In the genomic region with DNA sequence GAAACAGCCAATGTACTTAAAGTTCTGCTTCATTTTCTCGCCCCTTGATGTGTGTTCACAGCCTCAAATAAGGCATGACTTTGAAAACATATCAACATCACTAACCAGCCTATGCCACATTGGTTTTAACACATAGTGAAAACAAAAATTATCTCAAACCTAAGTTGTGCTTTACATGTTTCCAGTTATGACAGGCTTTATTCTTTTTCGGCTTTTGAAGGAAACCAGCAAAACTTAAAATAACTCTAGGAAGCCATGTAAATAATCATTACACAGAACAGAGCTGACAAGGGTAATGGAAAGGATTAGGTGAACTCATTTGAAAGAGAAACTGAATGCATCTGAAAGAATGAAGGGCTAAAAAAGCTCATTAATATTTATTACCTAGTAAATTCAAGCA, we compare ENCODE assay signal across 1 cellular context.
TF ChIP-seq lines count a peak whose summit lies in the region.

No MANE protein-coding gene starts in this region.

TF ChIP-seq in GM23338, 12 proteins besides CTCF, POLR2A, EP300 and RAD21 (continued from another document):
- TF ChIP-seq, protein P1, sequence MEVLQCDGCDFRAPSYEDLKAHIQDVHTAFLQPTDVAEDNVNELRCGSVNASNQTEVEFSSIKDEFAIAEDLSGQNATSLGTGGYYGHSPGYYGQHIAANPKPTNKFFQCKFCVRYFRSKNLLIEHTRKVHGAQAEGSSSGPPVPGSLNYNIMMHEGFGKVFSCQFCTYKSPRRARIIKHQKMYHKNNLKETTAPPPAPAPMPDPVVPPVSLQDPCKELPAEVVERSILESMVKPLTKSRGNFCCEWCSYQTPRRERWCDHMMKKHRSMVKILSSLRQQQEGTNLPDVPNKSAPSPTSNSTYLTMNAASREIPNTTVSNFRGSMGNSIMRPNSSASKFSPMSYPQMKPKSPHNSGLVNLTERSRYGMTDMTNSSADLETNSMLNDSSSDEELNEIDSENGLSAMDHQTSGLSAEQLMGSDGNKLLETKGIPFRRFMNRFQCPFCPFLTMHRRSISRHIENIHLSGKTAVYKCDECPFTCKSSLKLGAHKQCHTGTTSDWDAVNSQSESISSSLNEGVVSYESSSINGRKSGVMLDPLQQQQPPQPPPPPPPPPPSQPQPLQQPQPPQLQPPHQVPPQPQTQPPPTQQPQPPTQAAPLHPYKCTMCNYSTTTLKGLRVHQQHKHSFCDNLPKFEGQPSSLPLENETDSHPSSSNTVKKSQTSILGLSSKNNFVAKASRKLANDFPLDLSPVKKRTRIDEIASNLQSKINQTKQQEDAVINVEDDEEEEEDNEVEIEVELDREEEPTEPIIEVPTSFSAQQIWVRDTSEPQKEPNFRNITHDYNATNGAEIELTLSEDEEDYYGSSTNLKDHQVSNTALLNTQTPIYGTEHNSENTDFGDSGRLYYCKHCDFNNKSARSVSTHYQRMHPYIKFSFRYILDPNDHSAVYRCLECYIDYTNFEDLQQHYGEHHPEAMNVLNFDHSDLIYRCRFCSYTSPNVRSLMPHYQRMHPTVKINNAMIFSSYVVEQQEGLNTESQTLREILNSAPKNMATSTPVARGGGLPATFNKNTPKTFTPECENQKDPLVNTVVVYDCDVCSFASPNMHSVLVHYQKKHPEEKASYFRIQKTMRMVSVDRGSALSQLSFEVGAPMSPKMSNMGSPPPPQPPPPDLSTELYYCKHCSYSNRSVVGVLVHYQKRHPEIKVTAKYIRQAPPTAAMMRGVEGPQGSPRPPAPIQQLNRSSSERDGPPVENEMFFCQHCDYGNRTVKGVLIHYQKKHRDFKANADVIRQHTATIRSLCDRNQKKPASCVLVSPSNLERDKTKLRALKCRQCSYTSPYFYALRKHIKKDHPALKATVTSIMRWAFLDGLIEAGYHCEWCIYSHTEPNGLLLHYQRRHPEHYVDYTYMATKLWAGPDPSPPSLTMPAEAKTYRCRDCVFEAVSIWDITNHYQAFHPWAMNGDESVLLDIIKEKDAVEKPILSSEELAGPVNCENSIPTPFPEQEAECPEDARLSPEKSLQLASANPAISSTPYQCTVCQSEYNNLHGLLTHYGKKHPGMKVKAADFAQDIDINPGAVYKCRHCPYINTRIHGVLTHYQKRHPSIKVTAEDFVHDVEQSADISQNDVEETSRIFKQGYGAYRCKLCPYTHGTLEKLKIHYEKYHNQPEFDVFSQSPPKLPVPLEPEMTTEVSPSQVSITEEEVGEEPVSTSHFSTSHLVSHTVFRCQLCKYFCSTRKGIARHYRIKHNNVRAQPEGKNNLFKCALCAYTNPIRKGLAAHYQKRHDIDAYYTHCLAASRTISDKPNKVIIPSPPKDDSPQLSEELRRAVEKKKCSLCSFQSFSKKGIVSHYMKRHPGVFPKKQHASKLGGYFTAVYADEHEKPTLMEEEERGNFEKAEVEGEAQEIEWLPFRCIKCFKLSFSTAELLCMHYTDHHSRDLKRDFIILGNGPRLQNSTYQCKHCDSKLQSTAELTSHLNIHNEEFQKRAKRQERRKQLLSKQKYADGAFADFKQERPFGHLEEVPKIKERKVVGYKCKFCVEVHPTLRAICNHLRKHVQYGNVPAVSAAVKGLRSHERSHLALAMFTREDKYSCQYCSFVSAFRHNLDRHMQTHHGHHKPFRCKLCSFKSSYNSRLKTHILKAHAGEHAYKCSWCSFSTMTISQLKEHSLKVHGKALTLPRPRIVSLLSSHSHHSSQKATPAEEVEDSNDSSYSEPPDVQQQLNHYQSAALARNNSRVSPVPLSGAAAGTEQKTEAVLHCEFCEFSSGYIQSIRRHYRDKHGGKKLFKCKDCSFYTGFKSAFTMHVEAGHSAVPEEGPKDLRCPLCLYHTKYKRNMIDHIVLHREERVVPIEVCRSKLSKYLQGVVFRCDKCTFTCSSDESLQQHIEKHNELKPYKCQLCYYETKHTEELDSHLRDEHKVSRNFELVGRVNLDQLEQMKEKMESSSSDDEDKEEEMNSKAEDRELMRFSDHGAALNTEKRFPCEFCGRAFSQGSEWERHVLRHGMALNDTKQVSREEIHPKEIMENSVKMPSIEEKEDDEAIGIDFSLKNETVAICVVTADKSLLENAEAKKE (CRISPR knock-in tag; IDR thresholded peaks at IDR 0.05) = no peak
- TF ChIP-seq EZH2 (IDR thresholded peaks at IDR 0.05; ENCODE audit: low read depth, unreplicated experiment) (no peak), POLR2AphosphoS5 (IDR thresholded peaks at IDR 0.05; ENCODE audit: low read depth) (no peak), CREB1 (CRISPR knock-in tag; IDR thresholded peaks at IDR 0.05; ENCODE audit: low read depth) (no peak)
- TF ChIP-seq, protein P2, sequence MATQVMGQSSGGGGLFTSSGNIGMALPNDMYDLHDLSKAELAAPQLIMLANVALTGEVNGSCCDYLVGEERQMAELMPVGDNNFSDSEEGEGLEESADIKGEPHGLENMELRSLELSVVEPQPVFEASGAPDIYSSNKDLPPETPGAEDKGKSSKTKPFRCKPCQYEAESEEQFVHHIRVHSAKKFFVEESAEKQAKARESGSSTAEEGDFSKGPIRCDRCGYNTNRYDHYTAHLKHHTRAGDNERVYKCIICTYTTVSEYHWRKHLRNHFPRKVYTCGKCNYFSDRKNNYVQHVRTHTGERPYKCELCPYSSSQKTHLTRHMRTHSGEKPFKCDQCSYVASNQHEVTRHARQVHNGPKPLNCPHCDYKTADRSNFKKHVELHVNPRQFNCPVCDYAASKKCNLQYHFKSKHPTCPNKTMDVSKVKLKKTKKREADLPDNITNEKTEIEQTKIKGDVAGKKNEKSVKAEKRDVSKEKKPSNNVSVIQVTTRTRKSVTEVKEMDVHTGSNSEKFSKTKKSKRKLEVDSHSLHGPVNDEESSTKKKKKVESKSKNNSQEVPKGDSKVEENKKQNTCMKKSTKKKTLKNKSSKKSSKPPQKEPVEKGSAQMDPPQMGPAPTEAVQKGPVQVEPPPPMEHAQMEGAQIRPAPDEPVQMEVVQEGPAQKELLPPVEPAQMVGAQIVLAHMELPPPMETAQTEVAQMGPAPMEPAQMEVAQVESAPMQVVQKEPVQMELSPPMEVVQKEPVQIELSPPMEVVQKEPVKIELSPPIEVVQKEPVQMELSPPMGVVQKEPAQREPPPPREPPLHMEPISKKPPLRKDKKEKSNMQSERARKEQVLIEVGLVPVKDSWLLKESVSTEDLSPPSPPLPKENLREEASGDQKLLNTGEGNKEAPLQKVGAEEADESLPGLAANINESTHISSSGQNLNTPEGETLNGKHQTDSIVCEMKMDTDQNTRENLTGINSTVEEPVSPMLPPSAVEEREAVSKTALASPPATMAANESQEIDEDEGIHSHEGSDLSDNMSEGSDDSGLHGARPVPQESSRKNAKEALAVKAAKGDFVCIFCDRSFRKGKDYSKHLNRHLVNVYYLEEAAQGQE (IDR thresholded peaks at IDR 0.05; ENCODE audit: unreplicated experiment) = no peak
TF ChIP-seq in GM23338: peak in this region for 0.
